In genomic region chr14:58244556-58245387, GRCh38 we compare ENCODE assay signal across 8 cellular contexts. TPM values are rescaled to one million over a fixed set of nuclear protein-coding genes. Genes with fewer than 3 reads are reported as not detected.
DNase-seq lines count a peak whose midpoint lies in the region; ATAC-seq and TF ChIP-seq lines count a peak whose summit lies in the region.

PSMA3 (plus strand) TSS chr14:58244843; CDS start chr14:58244921, 78 bp downstream.

- H3K9me3 Mint-ChIP-seq in activated naive CD4-positive, alpha-beta T cell treated with anti-CD3 and anti-CD28 coated beads, Interleukin-2, amount 50 U/mL, for 72 hours, result no peaks in the 10 kb centered on the region

- no peak for TF ChIP-seq CTCF in suprapubic skin (IDR thresholded peaks at IDR 0.05)

- H3K36me3 ChIP-seq in suprapubic skin, result peaks cover 7% of the 10 kb centered on the region

- peak; percentile 49 to 84 for TF ChIP-seq POLR2A in suprapubic skin (IDR thresholded peaks at IDR 0.05)

- DNase-seq in NCI-H1092 treated with DMSO at 0.1 percent for 48 hours (lab: John Stamatoyannopoulos, UW) (peak; percentile 99), SKM-1 (lab: John Stamatoyannopoulos, UW; ENCODE audit: unreplicated experiment) (peak; percentile 57), globus pallidus (ENCODE audit: low spot score) (peak; percentile 98), nucleus accumbens (lab: John Stamatoyannopoulos, UW) (peak; percentile 50 to 99 (median 96)), suprapubic skin (ENCODE audit: low spot score in 2 of 2) (peak; percentile 99)
- peak; percentile 94 to 97 for DNase-seq in activated naive CD4-positive, alpha-beta T cell treated with anti-CD3 and anti-CD28 coated beads, Interleukin-2, amount 50 U/mL, for 72 hours (ENCODE audit: low spot score in 2 of 2)

- peak within 1 kb of the TSS; percentile 96 to 99 for H3K27ac Mint-ChIP-seq in activated naive CD4-positive, alpha-beta T cell treated with anti-CD3 and anti-CD28 coated beads, Interleukin-2, amount 50 U/mL, for 72 hours

- WGBS in suprapubic skin, result under 1% methylated on average over 48 of the region's 50 CpGs

- ATAC-seq in HG02610 (IDR thresholded peaks at IDR 0.05; ENCODE audit: unreplicated experiment), result peak; percentile 93
- peak; percentile 92 to 95 for ATAC-seq in activated naive CD4-positive, alpha-beta T cell treated with anti-CD3 and anti-CD28 coated beads, Interleukin-2, amount 50 U/mL, for 72 hours

- H3K9me3 ChIP-seq in suprapubic skin, result no peaks in the 10 kb centered on the region

- H3K4me1 ChIP-seq in suprapubic skin, result peaks cover 31% of the 10 kb centered on the region

- peaks cover 24 to 28% of the 10 kb centered on the region in 2 donors for H3K36me3 Mint-ChIP-seq in activated naive CD4-positive, alpha-beta T cell treated with anti-CD3 and anti-CD28 coated beads, Interleukin-2, amount 50 U/mL, for 72 hours

- H3K4me3 ChIP-seq in GM08714 (ENCODE audit: low read length) (peak within 1 kb of the TSS; percentile 99), suprapubic skin (peak within 1 kb of the TSS; percentile 81)

- no peak for TF ChIP-seq EP300 in suprapubic skin (IDR thresholded peaks at IDR 0.05)

- H3K27ac ChIP-seq in suprapubic skin, result peak within 1 kb of the TSS; percentile 97

- no peaks in the 10 kb centered on the region for H3K27me3 ChIP-seq in suprapubic skin

RNA-seq across cellular contexts. Expression of gene PSMA3, which starts in this region (rescaled TPM):
- total RNA-seq in activated naive CD4-positive, alpha-beta T cell treated with anti-CD3 and anti-CD28 coated beads, Interleukin-2, amount 50 U/mL, for 72 hours, result 100 to 1,000 TPM; 252 to 310 TPM
- total RNA-seq in suprapubic skin, result 10 to 100 TPM; 78.4 to 92.2 (median 82.4) TPM

Comparison
In these comparisons a context has a peak if more than half of its experiments do, and no peak if none do; other contexts are left out.
1. Peak in every context shown above with its lines: DNase-seq, ATAC-seq, H3K4me3 ChIP-seq and H3K27ac ChIP-seq.